In the genomic region with DNA sequence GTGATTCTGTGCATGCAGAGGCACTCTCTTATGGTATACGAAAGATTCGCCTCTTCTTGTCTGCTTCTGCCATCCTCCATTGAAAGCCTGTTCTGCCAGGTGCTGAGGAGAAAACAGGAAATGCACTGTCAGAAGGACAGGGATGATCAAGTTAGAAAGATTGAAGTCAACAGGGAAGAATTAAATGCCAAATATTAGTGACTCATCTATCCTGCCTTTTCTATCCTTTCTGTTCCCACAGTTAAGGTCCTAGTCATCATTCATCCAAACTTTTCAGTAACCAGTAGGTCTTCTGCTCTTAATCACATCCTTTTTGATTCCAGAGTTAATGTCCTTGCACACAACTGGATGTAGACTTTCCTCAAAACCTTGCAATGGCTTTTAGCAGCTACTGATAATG, we compare ENCODE assay signal across 1 cellular context.
TF ChIP-seq lines count a peak whose summit lies in the region.

No MANE protein-coding gene starts in this region.

TF ChIP-seq in GM23338, 12 proteins besides CTCF, POLR2A, EP300 and RAD21:
- TF ChIP-seq, protein P1, sequence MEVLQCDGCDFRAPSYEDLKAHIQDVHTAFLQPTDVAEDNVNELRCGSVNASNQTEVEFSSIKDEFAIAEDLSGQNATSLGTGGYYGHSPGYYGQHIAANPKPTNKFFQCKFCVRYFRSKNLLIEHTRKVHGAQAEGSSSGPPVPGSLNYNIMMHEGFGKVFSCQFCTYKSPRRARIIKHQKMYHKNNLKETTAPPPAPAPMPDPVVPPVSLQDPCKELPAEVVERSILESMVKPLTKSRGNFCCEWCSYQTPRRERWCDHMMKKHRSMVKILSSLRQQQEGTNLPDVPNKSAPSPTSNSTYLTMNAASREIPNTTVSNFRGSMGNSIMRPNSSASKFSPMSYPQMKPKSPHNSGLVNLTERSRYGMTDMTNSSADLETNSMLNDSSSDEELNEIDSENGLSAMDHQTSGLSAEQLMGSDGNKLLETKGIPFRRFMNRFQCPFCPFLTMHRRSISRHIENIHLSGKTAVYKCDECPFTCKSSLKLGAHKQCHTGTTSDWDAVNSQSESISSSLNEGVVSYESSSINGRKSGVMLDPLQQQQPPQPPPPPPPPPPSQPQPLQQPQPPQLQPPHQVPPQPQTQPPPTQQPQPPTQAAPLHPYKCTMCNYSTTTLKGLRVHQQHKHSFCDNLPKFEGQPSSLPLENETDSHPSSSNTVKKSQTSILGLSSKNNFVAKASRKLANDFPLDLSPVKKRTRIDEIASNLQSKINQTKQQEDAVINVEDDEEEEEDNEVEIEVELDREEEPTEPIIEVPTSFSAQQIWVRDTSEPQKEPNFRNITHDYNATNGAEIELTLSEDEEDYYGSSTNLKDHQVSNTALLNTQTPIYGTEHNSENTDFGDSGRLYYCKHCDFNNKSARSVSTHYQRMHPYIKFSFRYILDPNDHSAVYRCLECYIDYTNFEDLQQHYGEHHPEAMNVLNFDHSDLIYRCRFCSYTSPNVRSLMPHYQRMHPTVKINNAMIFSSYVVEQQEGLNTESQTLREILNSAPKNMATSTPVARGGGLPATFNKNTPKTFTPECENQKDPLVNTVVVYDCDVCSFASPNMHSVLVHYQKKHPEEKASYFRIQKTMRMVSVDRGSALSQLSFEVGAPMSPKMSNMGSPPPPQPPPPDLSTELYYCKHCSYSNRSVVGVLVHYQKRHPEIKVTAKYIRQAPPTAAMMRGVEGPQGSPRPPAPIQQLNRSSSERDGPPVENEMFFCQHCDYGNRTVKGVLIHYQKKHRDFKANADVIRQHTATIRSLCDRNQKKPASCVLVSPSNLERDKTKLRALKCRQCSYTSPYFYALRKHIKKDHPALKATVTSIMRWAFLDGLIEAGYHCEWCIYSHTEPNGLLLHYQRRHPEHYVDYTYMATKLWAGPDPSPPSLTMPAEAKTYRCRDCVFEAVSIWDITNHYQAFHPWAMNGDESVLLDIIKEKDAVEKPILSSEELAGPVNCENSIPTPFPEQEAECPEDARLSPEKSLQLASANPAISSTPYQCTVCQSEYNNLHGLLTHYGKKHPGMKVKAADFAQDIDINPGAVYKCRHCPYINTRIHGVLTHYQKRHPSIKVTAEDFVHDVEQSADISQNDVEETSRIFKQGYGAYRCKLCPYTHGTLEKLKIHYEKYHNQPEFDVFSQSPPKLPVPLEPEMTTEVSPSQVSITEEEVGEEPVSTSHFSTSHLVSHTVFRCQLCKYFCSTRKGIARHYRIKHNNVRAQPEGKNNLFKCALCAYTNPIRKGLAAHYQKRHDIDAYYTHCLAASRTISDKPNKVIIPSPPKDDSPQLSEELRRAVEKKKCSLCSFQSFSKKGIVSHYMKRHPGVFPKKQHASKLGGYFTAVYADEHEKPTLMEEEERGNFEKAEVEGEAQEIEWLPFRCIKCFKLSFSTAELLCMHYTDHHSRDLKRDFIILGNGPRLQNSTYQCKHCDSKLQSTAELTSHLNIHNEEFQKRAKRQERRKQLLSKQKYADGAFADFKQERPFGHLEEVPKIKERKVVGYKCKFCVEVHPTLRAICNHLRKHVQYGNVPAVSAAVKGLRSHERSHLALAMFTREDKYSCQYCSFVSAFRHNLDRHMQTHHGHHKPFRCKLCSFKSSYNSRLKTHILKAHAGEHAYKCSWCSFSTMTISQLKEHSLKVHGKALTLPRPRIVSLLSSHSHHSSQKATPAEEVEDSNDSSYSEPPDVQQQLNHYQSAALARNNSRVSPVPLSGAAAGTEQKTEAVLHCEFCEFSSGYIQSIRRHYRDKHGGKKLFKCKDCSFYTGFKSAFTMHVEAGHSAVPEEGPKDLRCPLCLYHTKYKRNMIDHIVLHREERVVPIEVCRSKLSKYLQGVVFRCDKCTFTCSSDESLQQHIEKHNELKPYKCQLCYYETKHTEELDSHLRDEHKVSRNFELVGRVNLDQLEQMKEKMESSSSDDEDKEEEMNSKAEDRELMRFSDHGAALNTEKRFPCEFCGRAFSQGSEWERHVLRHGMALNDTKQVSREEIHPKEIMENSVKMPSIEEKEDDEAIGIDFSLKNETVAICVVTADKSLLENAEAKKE (CRISPR knock-in tag; IDR thresholded peaks at IDR 0.05) = no peak
- TF ChIP-seq NANOG (IDR thresholded peaks at IDR 0.05; ENCODE audit: borderline replicate concordance) (no peak), JUNB (IDR thresholded peaks at IDR 0.05; ENCODE audit: unreplicated experiment) (no peak), EZH2 (IDR thresholded peaks at IDR 0.05; ENCODE audit: low read depth, unreplicated experiment) (no peak), ZNF114 (CRISPR knock-in tag; IDR thresholded peaks at IDR 0.05) (no peak)
